Comparison of ENCODE assay signal across 8 cellular contexts in genomic region chr3:52456800-52457183, GRCh38. TPM values are rescaled to one million over a fixed set of nuclear protein-coding genes. Genes with fewer than 3 reads are reported as not detected.
DNase-seq lines count a peak whose midpoint lies in the region; ATAC-seq and TF ChIP-seq lines count a peak whose summit lies in the region.

No MANE protein-coding gene starts in this region.

- TF ChIP-seq POLR2A in esophagus squamous epithelium (IDR thresholded peaks at IDR 0.05) = no peak

- intact Hi-C loops in esophagus squamous epithelium (cut with DNase I) = no loop called here

- no peaks in the 10 kb centered on the region for H3K9me3 ChIP-seq in SJSA1 (replicated peaks)
- H3K9me3 ChIP-seq in esophagus squamous epithelium = no peaks in the 10 kb centered on the region

- H3K36me3 ChIP-seq in GM06990 (ENCODE audit: control insufficient read depth, insufficient read depth, low read length) (peaks cover 4% of the 10 kb centered on the region; the same call in 1 of the 2 replicates), SJSA1 (peaks cover 36% of the 10 kb centered on the region), esophagus squamous epithelium (peaks cover 9 to 46% (median 25%) of the 10 kb centered on the region in 3 donors)

- H3K4me3 ChIP-seq in GM06990 (replicated peaks; ENCODE audit: low read depth, low read length) (peak overlapping the region; percentile 93), SJSA1 (peak overlapping the region; percentile 88), esophagus squamous epithelium (peak overlapping the region; percentile 89 to 97 (median 94)), retinal pigment epithelial cell (ENCODE audit: low read length) (peak overlapping the region; percentile 89)

- WGBS in esophagus squamous epithelium, 2 donors = 62 to 68% methylated on average over 4 to 5 of the region's 5 CpGs

- H3K27ac ChIP-seq in SJSA1 (no peak overlapping the region), esophagus squamous epithelium (peak overlapping the region; percentile 90 to 95 (median 92))

- H3K4me1 ChIP-seq in SJSA1 (replicated peaks) (peaks cover 29% of the 10 kb centered on the region), esophagus squamous epithelium (peaks cover 27 to 56% (median 40%) of the 10 kb centered on the region in 3 donors)

- no peak for TF ChIP-seq CTCF in GM06990 (IDR thresholded peaks at IDR 0.05; ENCODE audit: insufficient read depth, low read length, poor library complexity, severe bottlenecking)
- no peak for TF ChIP-seq CTCF in esophagus squamous epithelium (IDR thresholded peaks at IDR 0.05)
- no peak for TF ChIP-seq CTCF in retinal pigment epithelial cell (conservative IDR thresholded peaks at IDR 0.05; ENCODE audit: low read depth, low read length)

- DNase-seq in GM06990 (ENCODE audit: extremely low read depth, insufficient read length) (no peak), SJSA1 (ENCODE audit: low read depth in 1 of 2, low spot score in 2 of 2) (no peak), esophagus squamous epithelium (lab: John Stamatoyannopoulos, UW) (no peak), retinal pigment epithelial cell (ENCODE audit: low read depth) (no peak), NCI-H2227 (lab: John Stamatoyannopoulos, UW; ENCODE audit: unreplicated experiment) (no peak)
- DNase-seq in stimulated activated CD8-positive, alpha-beta memory T cell treated with anti-CD3 and anti-CD28 coated beads, Interleukin-4, amount 100 ng/mL, for 48 hours = no peak

- H3K27me3 ChIP-seq in GM06990 (replicated peaks; ENCODE audit: control insufficient read depth, insufficient read depth, low read length) = no peaks in the 10 kb centered on the region
- H3K27me3 ChIP-seq in SJSA1 (replicated peaks) = no peaks in the 10 kb centered on the region
- H3K27me3 ChIP-seq in esophagus squamous epithelium = no peaks in the 10 kb centered on the region

- ATAC-seq in GM19395 (IDR thresholded peaks at IDR 0.05; ENCODE audit: unreplicated experiment) = no peak
- ATAC-seq in GM19035 (IDR thresholded peaks at IDR 0.05; ENCODE audit: unreplicated experiment) = no peak

RNA-seq across cellular contexts. Expression of gene NISCH, which starts 1.4 kb away (rescaled TPM):
- total RNA-seq in SJSA1 (2014; rRNA removed; shearing (Covaris generic)) = 22.4 and 24.8 TPM in 2 replicates
- total RNA-seq in esophagus squamous epithelium = 10 to 100 TPM; 33.6 to 82.2 (median 40.6) TPM

RNA-seq across cellular contexts. Expression of gene TNNC1, which starts 3.0 kb away (rescaled TPM):
- total RNA-seq in SJSA1 (2014; rRNA removed; shearing (Covaris generic)) = 18.2 and 32.1 TPM in 2 replicates
- total RNA-seq in esophagus squamous epithelium = 1 to 10 TPM in 1 of 4 donors, not detected in 3; 4.1 TPM

RNA-seq across cellular contexts. Expression of gene SEMA3G, which starts 11.9 kb away (rescaled TPM):
- 0.13 TPM in 1 of 2 replicates, not detected in the other for total RNA-seq in SJSA1 (2014; rRNA removed; shearing (Covaris generic))
- total RNA-seq in esophagus squamous epithelium = 1 to 10 TPM in 3 of 4 donors, under 1 TPM in 1; 0.34 to 9.8 (median 3.4) TPM

RNA-seq across cellular contexts. Expression of gene STAB1, which starts 38.3 kb away (rescaled TPM):
- total RNA-seq in SJSA1 (2014; rRNA removed; shearing (Covaris generic)) = not detected in 2 replicates
- total RNA-seq in esophagus squamous epithelium = 10 to 100 TPM in 3 of 4 donors, 1 to 10 TPM in 1; 5.6 to 69.4 (median 32.3) TPM

RNA-seq across cellular contexts. Expression of gene PHF7, which starts 46.3 kb away (rescaled TPM):
- total RNA-seq in SJSA1 (2014; rRNA removed; shearing (Covaris generic)) = 7.6 and 9.5 TPM in 2 replicates
- 1 to 10 TPM; 1.0 to 7.1 (median 4.5) TPM for total RNA-seq in esophagus squamous epithelium
